ENCODE assay signal across 27 cellular contexts in genomic region chr9:114085404-114085803, GRCh38. TPM values are rescaled to one million over a fixed set of nuclear protein-coding genes. Genes with fewer than 3 reads are reported as not detected.
"Had no signal": no experiment of that assay in that cellular context is flagged by ENCODE, and none has a peak within 500 bp of the region (broad histone marks: within the 10 kb centered on the region; RNA-seq: fewer than 3 reads in every experiment).

No MANE protein-coding gene starts in this region.

- H3K36me3 Mint-ChIP-seq: activated naive CD4-positive, alpha-beta T cell treated with anti-CD3 and anti-CD28 coated beads, Interleukin-2, amount 50 U/mL, for 72 hours; brain; naive B cell; stimulated activated memory B cell treated with anti-CD40 and anti-IgM and Interleukin-4, amounts not matched to agents 10 μg/mL and 1 μg/mL and 100 μg/mL, for 72 hours had no signal

- H3K27ac ChIP-seq: esophagus muscularis mucosa, stomach, suprapubic skin, tibial nerve, uterus had no signal

- H3K4me1 Mint-ChIP-seq: activated B cell treated with CpG ODN at 0.5 μM for 24 hours; activated CD4-positive, alpha-beta T cell treated with anti-CD3 and anti-CD28 coated beads for 36 hours; stimulated activated memory B cell treated with anti-CD40 and anti-IgM and Interleukin-4, amounts not matched to agents 10 μg/mL and 1 μg/mL and 100 μg/mL, for 72 hours had no signal

- H3K27me3 Mint-ChIP-seq: activated CD4-positive, alpha-beta T cell treated with anti-CD3 and anti-CD28 coated beads for 36 hours had no signal

- H3K4me3 ChIP-seq: esophagus muscularis mucosa, smooth muscle cell, stomach, suprapubic skin, tibial nerve, uterus had no signal

- H3K4me1 ChIP-seq: uterus had no signal

- H3K9me3 ChIP-seq: esophagus muscularis mucosa, stomach, suprapubic skin, tibial nerve, uterus had no signal

- H3K4me3 Mint-ChIP-seq: activated B cell treated with CpG ODN at 0.5 μM for 24 hours; activated CD4-positive, alpha-beta T cell treated with anti-CD3 and anti-CD28 coated beads for 36 hours; brain; effector memory CD8-positive, alpha-beta T cell; naive B cell; stimulated activated memory B cell treated with anti-CD40 and anti-IgM and Interleukin-4, amounts not matched to agents 10 μg/mL and 1 μg/mL and 100 μg/mL, for 72 hours had no signal

- H3K4me2 ChIP-seq: smooth muscle cell had no signal

- H3K9me3 Mint-ChIP-seq: activated B cell treated with CpG ODN at 0.5 μM for 24 hours; activated naive CD4-positive, alpha-beta T cell treated with anti-CD3 and anti-CD28 coated beads, Interleukin-2, amount 50 U/mL, for 72 hours; effector memory CD8-positive, alpha-beta T cell; stimulated activated memory B cell treated with anti-CD40 and anti-IgM and Interleukin-4, amounts not matched to agents 10 μg/mL and 1 μg/mL and 100 μg/mL, for 72 hours had no signal

- H3K27ac Mint-ChIP-seq: activated B cell treated with CpG ODN at 0.5 μM for 24 hours; activated CD4-positive, alpha-beta T cell treated with anti-CD3 and anti-CD28 coated beads for 36 hours; activated naive CD4-positive, alpha-beta T cell treated with anti-CD3 and anti-CD28 coated beads, Interleukin-2, amount 50 U/mL, for 72 hours; brain; effector memory CD8-positive, alpha-beta T cell; naive B cell; stimulated activated memory B cell treated with anti-CD40 and anti-IgM and Interleukin-4, amounts not matched to agents 10 μg/mL and 1 μg/mL and 100 μg/mL, for 72 hours had no signal

- ATAC-seq: activated CD4-positive, alpha-beta T cell treated with anti-CD3 and anti-CD28 coated beads for 36 hours; activated naive CD4-positive, alpha-beta T cell treated with anti-CD3 and anti-CD28 coated beads, Interleukin-2, amount 50 U/mL, for 72 hours; effector memory CD8-positive, alpha-beta T cell; stimulated activated memory B cell treated with anti-CD40 and anti-IgM and Interleukin-4, amounts not matched to agents 10 μg/mL and 1 μg/mL and 100 μg/mL, for 72 hours had no signal

- H3K36me3 ChIP-seq: esophagus muscularis mucosa, stomach, suprapubic skin, tibial nerve, uterus had no signal

- H3K27me3 ChIP-seq: stomach, suprapubic skin, tibial nerve, uterus had no signal

- DNase-seq: activated B cell treated with CpG ODN at 0.5 μM for 24 hours; activated CD4-positive, alpha-beta T cell treated with anti-CD3 and anti-CD28 coated beads for 36 hours; activated CD4-positive, alpha-beta T cell treated with anti-CD3 and anti-CD28 coated beads, Interleukin-2, amount 50 U/mL, for 48 hours; activated gamma-delta T cell treated with Interleukin-2 at 50 U/mL for 16 hours; aorta; caudate nucleus; effector memory CD8-positive, alpha-beta T cell; hippocampal formation; mesendoderm; naive B cell; occipital lobe; stimulated activated CD4-positive, alpha-beta T cell treated with anti-CD3 and anti-CD28 coated beads, Interleukin-15, amount 100 ng/mL, for 24 hours; stomach; T1000 had no signal

RNA-seq across cellular contexts. Expression of gene AMBP, which starts 7.3 kb away (rescaled TPM):
- total RNA-seq: activated B cell treated with CpG ODN at 0.5 μM for 24 hours; activated CD4-positive, alpha-beta T cell treated with anti-CD3 and anti-CD28 coated beads for 36 hours; activated naive CD4-positive, alpha-beta T cell treated with anti-CD3 and anti-CD28 coated beads, Interleukin-2, amount 50 U/mL, for 72 hours; aorta; dermis microvascular lymphatic vessel endothelial cell; esophagus muscularis mucosa; lower leg skin; sciatic nerve; smooth muscle cell; T-helper 1 cell treated with Interleukin-12 subunit alpha and Interleukin-12 subunit beta and Interleukin-4 antibody, amounts not matched to agents 30 ng/mL and 1 ng/mL, for 36 hours; tibial nerve had no signal
- polyA plus RNA-seq: neural cell had no signal

RNA-seq across cellular contexts. Expression of gene KIF12, which starts 13.7 kb away (rescaled TPM):
- total RNA-seq: activated B cell treated with CpG ODN at 0.5 μM for 24 hours; activated CD4-positive, alpha-beta T cell treated with anti-CD3 and anti-CD28 coated beads for 36 hours; activated naive CD4-positive, alpha-beta T cell treated with anti-CD3 and anti-CD28 coated beads, Interleukin-2, amount 50 U/mL, for 72 hours; aorta; dermis microvascular lymphatic vessel endothelial cell; esophagus muscularis mucosa; smooth muscle cell; T-helper 1 cell treated with Interleukin-12 subunit alpha and Interleukin-12 subunit beta and Interleukin-4 antibody, amounts not matched to agents 30 ng/mL and 1 ng/mL, for 36 hours; tibial nerve had no signal
- polyA plus RNA-seq: neural cell, smooth muscle cell had no signal
